ENCODE assay signal across 2 cellular contexts in the genomic region with DNA sequence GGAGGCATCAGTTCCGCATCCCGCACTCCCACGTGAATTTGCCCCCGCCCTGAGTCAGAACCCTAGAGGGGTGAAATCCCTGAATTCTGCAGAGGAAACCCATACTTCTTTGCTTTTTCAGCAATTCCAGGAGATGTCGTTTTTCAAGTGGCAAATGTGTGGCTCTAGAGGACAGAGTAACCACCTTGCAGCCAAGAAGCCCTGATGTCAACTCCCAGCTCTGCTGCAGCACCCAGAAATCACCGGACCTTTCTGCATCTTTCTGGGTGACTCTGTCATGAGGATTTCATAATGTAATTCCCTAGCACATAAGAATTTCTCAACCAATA.
TF ChIP-seq lines count a peak whose summit lies in the region.

No MANE protein-coding gene starts in this region.

TF ChIP-seq in GM23338, 12 proteins besides CTCF, POLR2A, EP300 and RAD21:
- TF ChIP-seq, protein P1, sequence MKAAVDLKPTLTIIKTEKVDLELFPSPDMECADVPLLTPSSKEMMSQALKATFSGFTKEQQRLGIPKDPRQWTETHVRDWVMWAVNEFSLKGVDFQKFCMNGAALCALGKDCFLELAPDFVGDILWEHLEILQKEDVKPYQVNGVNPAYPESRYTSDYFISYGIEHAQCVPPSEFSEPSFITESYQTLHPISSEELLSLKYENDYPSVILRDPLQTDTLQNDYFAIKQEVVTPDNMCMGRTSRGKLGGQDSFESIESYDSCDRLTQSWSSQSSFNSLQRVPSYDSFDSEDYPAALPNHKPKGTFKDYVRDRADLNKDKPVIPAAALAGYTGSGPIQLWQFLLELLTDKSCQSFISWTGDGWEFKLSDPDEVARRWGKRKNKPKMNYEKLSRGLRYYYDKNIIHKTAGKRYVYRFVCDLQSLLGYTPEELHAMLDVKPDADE (IDR thresholded peaks at IDR 0.05) = no peak
- no peak for TF ChIP-seq STAT1 (IDR thresholded peaks at IDR 0.05; ENCODE audit: unreplicated experiment)
- TF ChIP-seq, protein P2, sequence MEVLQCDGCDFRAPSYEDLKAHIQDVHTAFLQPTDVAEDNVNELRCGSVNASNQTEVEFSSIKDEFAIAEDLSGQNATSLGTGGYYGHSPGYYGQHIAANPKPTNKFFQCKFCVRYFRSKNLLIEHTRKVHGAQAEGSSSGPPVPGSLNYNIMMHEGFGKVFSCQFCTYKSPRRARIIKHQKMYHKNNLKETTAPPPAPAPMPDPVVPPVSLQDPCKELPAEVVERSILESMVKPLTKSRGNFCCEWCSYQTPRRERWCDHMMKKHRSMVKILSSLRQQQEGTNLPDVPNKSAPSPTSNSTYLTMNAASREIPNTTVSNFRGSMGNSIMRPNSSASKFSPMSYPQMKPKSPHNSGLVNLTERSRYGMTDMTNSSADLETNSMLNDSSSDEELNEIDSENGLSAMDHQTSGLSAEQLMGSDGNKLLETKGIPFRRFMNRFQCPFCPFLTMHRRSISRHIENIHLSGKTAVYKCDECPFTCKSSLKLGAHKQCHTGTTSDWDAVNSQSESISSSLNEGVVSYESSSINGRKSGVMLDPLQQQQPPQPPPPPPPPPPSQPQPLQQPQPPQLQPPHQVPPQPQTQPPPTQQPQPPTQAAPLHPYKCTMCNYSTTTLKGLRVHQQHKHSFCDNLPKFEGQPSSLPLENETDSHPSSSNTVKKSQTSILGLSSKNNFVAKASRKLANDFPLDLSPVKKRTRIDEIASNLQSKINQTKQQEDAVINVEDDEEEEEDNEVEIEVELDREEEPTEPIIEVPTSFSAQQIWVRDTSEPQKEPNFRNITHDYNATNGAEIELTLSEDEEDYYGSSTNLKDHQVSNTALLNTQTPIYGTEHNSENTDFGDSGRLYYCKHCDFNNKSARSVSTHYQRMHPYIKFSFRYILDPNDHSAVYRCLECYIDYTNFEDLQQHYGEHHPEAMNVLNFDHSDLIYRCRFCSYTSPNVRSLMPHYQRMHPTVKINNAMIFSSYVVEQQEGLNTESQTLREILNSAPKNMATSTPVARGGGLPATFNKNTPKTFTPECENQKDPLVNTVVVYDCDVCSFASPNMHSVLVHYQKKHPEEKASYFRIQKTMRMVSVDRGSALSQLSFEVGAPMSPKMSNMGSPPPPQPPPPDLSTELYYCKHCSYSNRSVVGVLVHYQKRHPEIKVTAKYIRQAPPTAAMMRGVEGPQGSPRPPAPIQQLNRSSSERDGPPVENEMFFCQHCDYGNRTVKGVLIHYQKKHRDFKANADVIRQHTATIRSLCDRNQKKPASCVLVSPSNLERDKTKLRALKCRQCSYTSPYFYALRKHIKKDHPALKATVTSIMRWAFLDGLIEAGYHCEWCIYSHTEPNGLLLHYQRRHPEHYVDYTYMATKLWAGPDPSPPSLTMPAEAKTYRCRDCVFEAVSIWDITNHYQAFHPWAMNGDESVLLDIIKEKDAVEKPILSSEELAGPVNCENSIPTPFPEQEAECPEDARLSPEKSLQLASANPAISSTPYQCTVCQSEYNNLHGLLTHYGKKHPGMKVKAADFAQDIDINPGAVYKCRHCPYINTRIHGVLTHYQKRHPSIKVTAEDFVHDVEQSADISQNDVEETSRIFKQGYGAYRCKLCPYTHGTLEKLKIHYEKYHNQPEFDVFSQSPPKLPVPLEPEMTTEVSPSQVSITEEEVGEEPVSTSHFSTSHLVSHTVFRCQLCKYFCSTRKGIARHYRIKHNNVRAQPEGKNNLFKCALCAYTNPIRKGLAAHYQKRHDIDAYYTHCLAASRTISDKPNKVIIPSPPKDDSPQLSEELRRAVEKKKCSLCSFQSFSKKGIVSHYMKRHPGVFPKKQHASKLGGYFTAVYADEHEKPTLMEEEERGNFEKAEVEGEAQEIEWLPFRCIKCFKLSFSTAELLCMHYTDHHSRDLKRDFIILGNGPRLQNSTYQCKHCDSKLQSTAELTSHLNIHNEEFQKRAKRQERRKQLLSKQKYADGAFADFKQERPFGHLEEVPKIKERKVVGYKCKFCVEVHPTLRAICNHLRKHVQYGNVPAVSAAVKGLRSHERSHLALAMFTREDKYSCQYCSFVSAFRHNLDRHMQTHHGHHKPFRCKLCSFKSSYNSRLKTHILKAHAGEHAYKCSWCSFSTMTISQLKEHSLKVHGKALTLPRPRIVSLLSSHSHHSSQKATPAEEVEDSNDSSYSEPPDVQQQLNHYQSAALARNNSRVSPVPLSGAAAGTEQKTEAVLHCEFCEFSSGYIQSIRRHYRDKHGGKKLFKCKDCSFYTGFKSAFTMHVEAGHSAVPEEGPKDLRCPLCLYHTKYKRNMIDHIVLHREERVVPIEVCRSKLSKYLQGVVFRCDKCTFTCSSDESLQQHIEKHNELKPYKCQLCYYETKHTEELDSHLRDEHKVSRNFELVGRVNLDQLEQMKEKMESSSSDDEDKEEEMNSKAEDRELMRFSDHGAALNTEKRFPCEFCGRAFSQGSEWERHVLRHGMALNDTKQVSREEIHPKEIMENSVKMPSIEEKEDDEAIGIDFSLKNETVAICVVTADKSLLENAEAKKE (CRISPR knock-in tag; IDR thresholded peaks at IDR 0.05) = no peak
- TF ChIP-seq ZNF331 (CRISPR knock-in tag; IDR thresholded peaks at IDR 0.05; ENCODE audit: low read depth) = no peak
- TF ChIP-seq, protein P3, sequence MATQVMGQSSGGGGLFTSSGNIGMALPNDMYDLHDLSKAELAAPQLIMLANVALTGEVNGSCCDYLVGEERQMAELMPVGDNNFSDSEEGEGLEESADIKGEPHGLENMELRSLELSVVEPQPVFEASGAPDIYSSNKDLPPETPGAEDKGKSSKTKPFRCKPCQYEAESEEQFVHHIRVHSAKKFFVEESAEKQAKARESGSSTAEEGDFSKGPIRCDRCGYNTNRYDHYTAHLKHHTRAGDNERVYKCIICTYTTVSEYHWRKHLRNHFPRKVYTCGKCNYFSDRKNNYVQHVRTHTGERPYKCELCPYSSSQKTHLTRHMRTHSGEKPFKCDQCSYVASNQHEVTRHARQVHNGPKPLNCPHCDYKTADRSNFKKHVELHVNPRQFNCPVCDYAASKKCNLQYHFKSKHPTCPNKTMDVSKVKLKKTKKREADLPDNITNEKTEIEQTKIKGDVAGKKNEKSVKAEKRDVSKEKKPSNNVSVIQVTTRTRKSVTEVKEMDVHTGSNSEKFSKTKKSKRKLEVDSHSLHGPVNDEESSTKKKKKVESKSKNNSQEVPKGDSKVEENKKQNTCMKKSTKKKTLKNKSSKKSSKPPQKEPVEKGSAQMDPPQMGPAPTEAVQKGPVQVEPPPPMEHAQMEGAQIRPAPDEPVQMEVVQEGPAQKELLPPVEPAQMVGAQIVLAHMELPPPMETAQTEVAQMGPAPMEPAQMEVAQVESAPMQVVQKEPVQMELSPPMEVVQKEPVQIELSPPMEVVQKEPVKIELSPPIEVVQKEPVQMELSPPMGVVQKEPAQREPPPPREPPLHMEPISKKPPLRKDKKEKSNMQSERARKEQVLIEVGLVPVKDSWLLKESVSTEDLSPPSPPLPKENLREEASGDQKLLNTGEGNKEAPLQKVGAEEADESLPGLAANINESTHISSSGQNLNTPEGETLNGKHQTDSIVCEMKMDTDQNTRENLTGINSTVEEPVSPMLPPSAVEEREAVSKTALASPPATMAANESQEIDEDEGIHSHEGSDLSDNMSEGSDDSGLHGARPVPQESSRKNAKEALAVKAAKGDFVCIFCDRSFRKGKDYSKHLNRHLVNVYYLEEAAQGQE (IDR thresholded peaks at IDR 0.05; ENCODE audit: unreplicated experiment) = no peak
TF ChIP-seq in GM23338: peak in this region for 0.

TF ChIP-seq in HepG2, 621 proteins besides CTCF, POLR2A, EP300 and RAD21:
- TF ChIP-seq, protein P4, sequence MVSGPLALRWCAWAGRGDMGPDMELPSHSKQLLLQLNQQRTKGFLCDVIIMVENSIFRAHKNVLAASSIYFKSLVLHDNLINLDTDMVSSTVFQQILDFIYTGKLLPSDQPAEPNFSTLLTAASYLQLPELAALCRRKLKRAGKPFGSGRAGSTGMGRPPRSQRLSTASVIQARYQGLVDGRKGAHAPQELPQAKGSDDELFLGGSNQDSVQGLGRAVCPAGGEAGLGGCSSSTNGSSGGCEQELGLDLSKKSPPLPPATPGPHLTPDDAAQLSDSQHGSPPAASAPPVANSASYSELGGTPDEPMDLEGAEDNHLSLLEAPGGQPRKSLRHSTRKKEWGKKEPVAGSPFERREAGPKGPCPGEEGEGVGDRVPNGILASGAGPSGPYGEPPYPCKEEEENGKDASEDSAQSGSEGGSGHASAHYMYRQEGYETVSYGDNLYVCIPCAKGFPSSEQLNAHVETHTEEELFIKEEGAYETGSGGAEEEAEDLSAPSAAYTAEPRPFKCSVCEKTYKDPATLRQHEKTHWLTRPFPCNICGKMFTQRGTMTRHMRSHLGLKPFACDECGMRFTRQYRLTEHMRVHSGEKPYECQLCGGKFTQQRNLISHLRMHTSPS (CRISPR knock-in tag; IDR thresholded peaks at IDR 0.05; ENCODE audit: low read depth) = no peak
- TF ChIP-seq MED13 (CRISPR knock-in tag; IDR thresholded peaks at IDR 0.05) (no peak), ZNF230 (CRISPR knock-in tag; IDR thresholded peaks at IDR 0.05) (no peak), PAX8 (CRISPR knock-in tag; IDR thresholded peaks at IDR 0.05; ENCODE audit: borderline replicate concordance) (no peak), CENPBD1 (CRISPR knock-in tag; IDR thresholded peaks at IDR 0.05; ENCODE audit: borderline replicate concordance, low read depth) (no peak), ZNF530 (CRISPR knock-in tag; IDR thresholded peaks at IDR 0.05; ENCODE audit: low read depth) (no peak), ZNF674 (CRISPR knock-in tag; IDR thresholded peaks at IDR 0.05; ENCODE audit: low read depth) (no peak), SMAD3 (CRISPR knock-in tag; IDR thresholded peaks at IDR 0.05) (no peak), HIVEP1 (CRISPR knock-in tag; IDR thresholded peaks at IDR 0.05) (no peak), TCF7 (IDR thresholded peaks at IDR 0.05; ENCODE audit: low read depth) (no peak), REPIN1 (CRISPR knock-in tag; IDR thresholded peaks at IDR 0.05; ENCODE audit: borderline replicate concordance, low read depth) (no peak), ZNF207 (IDR thresholded peaks at IDR 0.05; ENCODE audit: borderline replicate concordance) (no peak), DMAP1 (CRISPR knock-in tag; IDR thresholded peaks at IDR 0.05) (no peak), AGO2 (optimal IDR thresholded peaks at IDR 0.05; ENCODE audit: low read depth, low read length) (no peak)
- TF ChIP-seq, protein P5, sequence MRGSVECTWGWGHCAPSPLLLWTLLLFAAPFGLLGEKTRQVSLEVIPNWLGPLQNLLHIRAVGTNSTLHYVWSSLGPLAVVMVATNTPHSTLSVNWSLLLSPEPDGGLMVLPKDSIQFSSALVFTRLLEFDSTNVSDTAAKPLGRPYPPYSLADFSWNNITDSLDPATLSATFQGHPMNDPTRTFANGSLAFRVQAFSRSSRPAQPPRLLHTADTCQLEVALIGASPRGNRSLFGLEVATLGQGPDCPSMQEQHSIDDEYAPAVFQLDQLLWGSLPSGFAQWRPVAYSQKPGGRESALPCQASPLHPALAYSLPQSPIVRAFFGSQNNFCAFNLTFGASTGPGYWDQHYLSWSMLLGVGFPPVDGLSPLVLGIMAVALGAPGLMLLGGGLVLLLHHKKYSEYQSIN (CRISPR knock-in tag; IDR thresholded peaks at IDR 0.05; ENCODE audit: borderline replicate concordance) = no peak
